In genomic region chr20:17939622-17940446, GRCh38 we compare ENCODE assay signal across 1 cellular context.
TF ChIP-seq lines count a peak whose summit lies in the region.

No MANE protein-coding gene starts in this region.

TF ChIP-seq in HepG2, 621 proteins besides CTCF, POLR2A, EP300 and RAD21 (continued from another document and continues in another):
- TF ChIP-seq, protein P1, sequence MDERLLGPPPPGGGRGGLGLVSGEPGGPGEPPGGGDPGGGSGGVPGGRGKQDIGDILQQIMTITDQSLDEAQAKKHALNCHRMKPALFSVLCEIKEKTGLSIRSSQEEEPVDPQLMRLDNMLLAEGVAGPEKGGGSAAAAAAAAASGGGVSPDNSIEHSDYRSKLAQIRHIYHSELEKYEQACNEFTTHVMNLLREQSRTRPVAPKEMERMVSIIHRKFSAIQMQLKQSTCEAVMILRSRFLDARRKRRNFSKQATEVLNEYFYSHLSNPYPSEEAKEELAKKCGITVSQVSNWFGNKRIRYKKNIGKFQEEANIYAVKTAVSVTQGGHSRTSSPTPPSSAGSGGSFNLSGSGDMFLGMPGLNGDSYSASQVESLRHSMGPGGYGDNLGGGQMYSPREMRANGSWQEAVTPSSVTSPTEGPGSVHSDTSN (CRISPR knock-in tag; IDR thresholded peaks at IDR 0.05): no peak
- no peak for TF ChIP-seq ZNF33B (CRISPR knock-in tag; IDR thresholded peaks at IDR 0.05)
- 0 out of 2 replicates have a peak, but pooled peaks have one; percentile 4 for TF ChIP-seq POGK (CRISPR knock-in tag; conservative IDR thresholded peaks at IDR 0.05)
- TF ChIP-seq ZNF407 (CRISPR knock-in tag; IDR thresholded peaks at IDR 0.05; ENCODE audit: not compliant biosample characterization): no peak
- TF ChIP-seq PBX3 (CRISPR knock-in tag; IDR thresholded peaks at IDR 0.05; ENCODE audit: borderline replicate concordance): peak; percentile 60; the same call in 1 of the 2 replicates
- TF ChIP-seq, protein P2, sequence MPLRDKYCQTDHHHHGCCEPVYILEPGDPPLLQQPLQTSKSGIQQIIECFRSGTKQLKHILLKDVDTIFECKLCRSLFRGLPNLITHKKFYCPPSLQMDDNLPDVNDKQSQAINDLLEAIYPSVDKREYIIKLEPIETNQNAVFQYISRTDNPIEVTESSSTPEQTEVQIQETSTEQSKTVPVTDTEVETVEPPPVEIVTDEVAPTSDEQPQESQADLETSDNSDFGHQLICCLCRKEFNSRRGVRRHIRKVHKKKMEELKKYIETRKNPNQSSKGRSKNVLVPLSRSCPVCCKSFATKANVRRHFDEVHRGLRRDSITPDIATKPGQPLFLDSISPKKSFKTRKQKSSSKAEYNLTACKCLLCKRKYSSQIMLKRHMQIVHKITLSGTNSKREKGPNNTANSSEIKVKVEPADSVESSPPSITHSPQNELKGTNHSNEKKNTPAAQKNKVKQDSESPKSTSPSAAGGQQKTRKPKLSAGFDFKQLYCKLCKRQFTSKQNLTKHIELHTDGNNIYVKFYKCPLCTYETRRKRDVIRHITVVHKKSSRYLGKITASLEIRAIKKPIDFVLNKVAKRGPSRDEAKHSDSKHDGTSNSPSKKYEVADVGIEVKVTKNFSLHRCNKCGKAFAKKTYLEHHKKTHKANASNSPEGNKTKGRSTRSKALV (CRISPR knock-in tag; IDR thresholded peaks at IDR 0.05): no peak
- no peak for TF ChIP-seq HIC2 (CRISPR knock-in tag; IDR thresholded peaks at IDR 0.05; ENCODE audit: low read depth)
- peak; percentile 31; the same call in 1 of the 2 replicates for TF ChIP-seq KAT8 (CRISPR knock-in tag; IDR thresholded peaks at IDR 0.05)
- TF ChIP-seq ZNF296 (CRISPR knock-in tag; conservative IDR thresholded peaks at IDR 0.05): peak; percentile 80; the same call in 1 of the 2 replicates
- TF ChIP-seq, protein P3, sequence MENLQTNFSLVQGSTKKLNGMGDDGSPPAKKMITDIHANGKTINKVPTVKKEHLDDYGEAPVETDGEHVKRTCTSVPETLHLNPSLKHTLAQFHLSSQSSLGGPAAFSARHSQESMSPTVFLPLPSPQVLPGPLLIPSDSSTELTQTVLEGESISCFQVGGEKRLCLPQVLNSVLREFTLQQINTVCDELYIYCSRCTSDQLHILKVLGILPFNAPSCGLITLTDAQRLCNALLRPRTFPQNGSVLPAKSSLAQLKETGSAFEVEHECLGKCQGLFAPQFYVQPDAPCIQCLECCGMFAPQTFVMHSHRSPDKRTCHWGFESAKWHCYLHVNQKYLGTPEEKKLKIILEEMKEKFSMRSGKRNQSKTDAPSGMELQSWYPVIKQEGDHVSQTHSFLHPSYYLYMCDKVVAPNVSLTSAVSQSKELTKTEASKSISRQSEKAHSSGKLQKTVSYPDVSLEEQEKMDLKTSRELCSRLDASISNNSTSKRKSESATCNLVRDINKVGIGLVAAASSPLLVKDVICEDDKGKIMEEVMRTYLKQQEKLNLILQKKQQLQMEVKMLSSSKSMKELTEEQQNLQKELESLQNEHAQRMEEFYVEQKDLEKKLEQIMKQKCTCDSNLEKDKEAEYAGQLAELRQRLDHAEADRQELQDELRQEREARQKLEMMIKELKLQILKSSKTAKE (CRISPR knock-in tag; IDR thresholded peaks at IDR 0.05; ENCODE audit: borderline replicate concordance): no peak; the same call in 1 of the 2 replicates
- TF ChIP-seq, protein P4, sequence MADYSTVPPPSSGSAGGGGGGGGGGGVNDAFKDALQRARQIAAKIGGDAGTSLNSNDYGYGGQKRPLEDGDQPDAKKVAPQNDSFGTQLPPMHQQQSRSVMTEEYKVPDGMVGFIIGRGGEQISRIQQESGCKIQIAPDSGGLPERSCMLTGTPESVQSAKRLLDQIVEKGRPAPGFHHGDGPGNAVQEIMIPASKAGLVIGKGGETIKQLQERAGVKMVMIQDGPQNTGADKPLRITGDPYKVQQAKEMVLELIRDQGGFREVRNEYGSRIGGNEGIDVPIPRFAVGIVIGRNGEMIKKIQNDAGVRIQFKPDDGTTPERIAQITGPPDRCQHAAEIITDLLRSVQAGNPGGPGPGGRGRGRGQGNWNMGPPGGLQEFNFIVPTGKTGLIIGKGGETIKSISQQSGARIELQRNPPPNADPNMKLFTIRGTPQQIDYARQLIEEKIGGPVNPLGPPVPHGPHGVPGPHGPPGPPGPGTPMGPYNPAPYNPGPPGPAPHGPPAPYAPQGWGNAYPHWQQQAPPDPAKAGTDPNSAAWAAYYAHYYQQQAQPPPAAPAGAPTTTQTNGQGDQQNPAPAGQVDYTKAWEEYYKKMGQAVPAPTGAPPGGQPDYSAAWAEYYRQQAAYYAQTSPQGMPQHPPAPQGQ (CRISPR knock-in tag; IDR thresholded peaks at IDR 0.05; ENCODE audit: borderline replicate concordance): 0 out of 2 replicates have a peak, but pooled peaks have one; percentile 61
- 0 out of 2 replicates have a peak, but pooled peaks have one; percentile 36 for TF ChIP-seq CCDC6 (CRISPR knock-in tag; IDR thresholded peaks at IDR 0.05)
- no peak; the same call in 1 of the 2 replicates for TF ChIP-seq ZFX (CRISPR knock-in tag; IDR thresholded peaks at IDR 0.05; ENCODE audit: low read depth)
- TF ChIP-seq KMT2B (CRISPR knock-in tag; IDR thresholded peaks at IDR 0.05): no peak
- TF ChIP-seq SMAD3 (CRISPR knock-in tag; IDR thresholded peaks at IDR 0.05): no peak
- no peak for TF ChIP-seq IKZF1 (IDR thresholded peaks at IDR 0.05)
- no peak; the same call in 1 of the 2 replicates for TF ChIP-seq FOXC1 (CRISPR knock-in tag; IDR thresholded peaks at IDR 0.05; ENCODE audit: borderline replicate concordance)
- 0 out of 2 replicates have a peak, but pooled peaks have one; percentile 54 for TF ChIP-seq ZMAT3 (CRISPR knock-in tag; conservative IDR thresholded peaks at IDR 0.05)
- peak; percentile 60; the same call in 1 of the 2 replicates for TF ChIP-seq NFIC (IDR thresholded peaks at IDR 0.05; ENCODE audit: low read length)
- TF ChIP-seq HNRNPH1 (optimal IDR thresholded peaks at IDR 0.05; ENCODE audit: low read depth, low read length): peak; percentile 75
- TF ChIP-seq, protein P5, sequence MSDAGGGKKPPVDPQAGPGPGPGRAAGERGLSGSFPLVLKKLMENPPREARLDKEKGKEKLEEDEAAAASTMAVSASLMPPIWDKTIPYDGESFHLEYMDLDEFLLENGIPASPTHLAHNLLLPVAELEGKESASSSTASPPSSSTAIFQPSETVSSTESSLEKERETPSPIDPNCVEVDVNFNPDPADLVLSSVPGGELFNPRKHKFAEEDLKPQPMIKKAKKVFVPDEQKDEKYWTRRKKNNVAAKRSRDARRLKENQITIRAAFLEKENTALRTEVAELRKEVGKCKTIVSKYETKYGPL (CRISPR knock-in tag; IDR thresholded peaks at IDR 0.05): no peak
- TF ChIP-seq HOXA9 (CRISPR knock-in tag; IDR thresholded peaks at IDR 0.05; ENCODE audit: borderline replicate concordance): 0 out of 2 replicates have a peak, but pooled peaks have one; percentile 36
- TF ChIP-seq, protein P6, sequence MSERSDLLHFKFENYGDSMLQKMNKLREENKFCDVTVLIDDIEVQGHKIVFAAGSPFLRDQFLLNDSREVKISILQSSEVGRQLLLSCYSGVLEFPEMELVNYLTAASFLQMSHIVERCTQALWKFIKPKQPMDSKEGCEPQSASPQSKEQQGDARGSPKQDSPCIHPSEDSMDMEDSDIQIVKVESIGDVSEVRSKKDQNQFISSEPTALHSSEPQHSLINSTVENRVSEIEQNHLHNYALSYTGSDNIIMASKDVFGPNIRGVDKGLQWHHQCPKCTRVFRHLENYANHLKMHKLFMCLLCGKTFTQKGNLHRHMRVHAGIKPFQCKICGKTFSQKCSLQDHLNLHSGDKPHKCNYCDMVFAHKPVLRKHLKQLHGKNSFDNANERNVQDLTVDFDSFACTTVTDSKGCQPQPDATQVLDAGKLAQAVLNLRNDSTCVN (CRISPR knock-in tag; IDR thresholded peaks at IDR 0.05; ENCODE audit: borderline replicate concordance): no peak
- TF ChIP-seq ISL2 (CRISPR knock-in tag; IDR thresholded peaks at IDR 0.05): peak; percentile 42; the same call in 1 of the 2 replicates
- TF ChIP-seq MYNN (CRISPR knock-in tag; IDR thresholded peaks at IDR 0.05; ENCODE audit: low read depth): no peak
- TF ChIP-seq PRMT3 (CRISPR knock-in tag; IDR thresholded peaks at IDR 0.05; ENCODE audit: borderline replicate concordance, low read depth): peak; percentile 84
- TF ChIP-seq ZFP37 (CRISPR knock-in tag; IDR thresholded peaks at IDR 0.05; ENCODE audit: borderline replicate concordance): no peak
- 0 out of 2 replicates have a peak, but pooled peaks have one; percentile 79 for TF ChIP-seq HOXA7 (CRISPR knock-in tag; IDR thresholded peaks at IDR 0.05)
- TF ChIP-seq ZNF552 (CRISPR knock-in tag; IDR thresholded peaks at IDR 0.05; ENCODE audit: borderline replicate concordance): no peak
- TF ChIP-seq ISX (CRISPR knock-in tag; conservative IDR thresholded peaks at IDR 0.05): no peak
- TF ChIP-seq ZNF619 (CRISPR knock-in tag; IDR thresholded peaks at IDR 0.05): no peak
- TF ChIP-seq AHR (CRISPR knock-in tag; IDR thresholded peaks at IDR 0.05): no peak
- TF ChIP-seq ZNF331 (CRISPR knock-in tag; IDR thresholded peaks at IDR 0.05): no peak; the same call in 1 of the 2 replicates
- no peak for TF ChIP-seq ZNF720 (CRISPR knock-in tag; IDR thresholded peaks at IDR 0.05)
